Comparison of ENCODE assay signal across 1 cellular context in genomic region chr19:9435279-9436268, GRCh38.
A peak's percentile ranks its signal among the peaks of the same experiment; 100 is the strongest.
TF ChIP-seq lines count a peak whose summit lies in the region.

Gene ZNF266, minus strand, starts transcription at chr19:9435573. Its CDS starts 15,484 bp downstream, at chr19:9420089.

TF ChIP-seq in K562, 482 proteins besides CTCF, POLR2A, EP300 and RAD21 (continued from another document and continues in another):
- peak; percentile 33; the same call in 1 of the 2 replicates for TF ChIP-seq BHLHE40 (IDR thresholded peaks at IDR 0.05; ENCODE audit: low read length)
- TF ChIP-seq SOX6 (IDR thresholded peaks at IDR 0.05) = 0 out of 2 replicates have a peak, but pooled peaks have one; percentile 23
- TF ChIP-seq JUN (IDR thresholded peaks at IDR 0.05; ENCODE audit: borderline replicate concordance, low read depth, low read length) = peak; percentile 70
- TF ChIP-seq JUN (CRISPR knock-in tag; IDR thresholded peaks at IDR 0.05; ENCODE audit: borderline replicate concordance) = no peak
- 0 out of 2 replicates have a peak, but pooled peaks have one; percentile 11 for TF ChIP-seq ZBTB33 (CRISPR knock-in tag; IDR thresholded peaks at IDR 0.05)
- TF ChIP-seq MAFF (IDR thresholded peaks at IDR 0.05; ENCODE audit: low read length) = no peak
- TF ChIP-seq MAZ (CRISPR knock-in tag; conservative IDR thresholded peaks at IDR 0.05 in 1 of 2, IDR thresholded peaks at IDR 0.05 in 1 of 2) = peak; percentile 24 to 34; a peak in 1 of 4 replicates
- TF ChIP-seq ZNF316 (IDR thresholded peaks at IDR 0.05) = no peak
- 0 out of 2 replicates have a peak, but pooled peaks have one; percentile 23 for TF ChIP-seq ZNF644 (tag; IDR thresholded peaks at IDR 0.05; ENCODE audit: low read depth)
- TF ChIP-seq ELF2 (CRISPR knock-in tag; IDR thresholded peaks at IDR 0.05) = peak; percentile 86
- no peak for TF ChIP-seq TAF15 (IDR thresholded peaks at IDR 0.05; ENCODE audit: low read depth, low read length)
- TF ChIP-seq NRF1 (conservative IDR thresholded peaks at IDR 0.05 in 1 of 2, IDR thresholded peaks at IDR 0.05 in 1 of 2) = peak; percentile 32 to 52; a peak in 2 of 4 replicates
- TF ChIP-seq POLR2B (IDR thresholded peaks at IDR 0.05; ENCODE audit: low read depth, partially characterized antibody) = peak; percentile 71
- TF ChIP-seq CREB3 (tag; conservative IDR thresholded peaks at IDR 0.05; ENCODE audit: low read depth) = no peak
- TF ChIP-seq PBX2 (CRISPR knock-in tag; IDR thresholded peaks at IDR 0.05; ENCODE audit: low read depth) = no peak
- TF ChIP-seq PBX2 (tag; conservative IDR thresholded peaks at IDR 0.05; ENCODE audit: low read depth) = no peak
- TF ChIP-seq MAX (CRISPR knock-in tag; IDR thresholded peaks at IDR 0.05) = peak; percentile 66
- no peak for TF ChIP-seq ID3 (CRISPR knock-in tag; IDR thresholded peaks at IDR 0.05)
- TF ChIP-seq ID3 (tag; IDR thresholded peaks at IDR 0.05) = 0 out of 2 replicates have a peak, but pooled peaks have one; percentile 42
- TF ChIP-seq EP400 (IDR thresholded peaks at IDR 0.05) = peak; percentile 68; the same call in 1 of the 2 replicates
- peak; percentile 67 for TF ChIP-seq POLR2AphosphoS5 (IDR thresholded peaks at IDR 0.05; ENCODE audit: control insufficient read depth, insufficient read depth, low read depth, low read length)
- peak; percentile 96 for TF ChIP-seq GABPB1 (CRISPR knock-in tag; IDR thresholded peaks at IDR 0.05)
- no peak for TF ChIP-seq ZBTB1 (CRISPR knock-in tag; IDR thresholded peaks at IDR 0.05; ENCODE audit: borderline replicate concordance, low read depth)
- peak; percentile 57 for TF ChIP-seq CTCFL (IDR thresholded peaks at IDR 0.05; ENCODE audit: borderline replicate concordance, insufficient read depth, low read depth, low read length, poor library complexity, severe bottlenecking)
- peak; percentile 79 for TF ChIP-seq L3MBTL2 (IDR thresholded peaks at IDR 0.05)
- TF ChIP-seq POLR2G (IDR thresholded peaks at IDR 0.05; ENCODE audit: low read depth, low read length) = peak; percentile 94
- no peak for TF ChIP-seq MCM3 (IDR thresholded peaks at IDR 0.05)
- peak; percentile 87 for TF ChIP-seq KHSRP (IDR thresholded peaks at IDR 0.05)
- no peak for TF ChIP-seq KAT8 (IDR thresholded peaks at IDR 0.05; ENCODE audit: low read depth)
- TF ChIP-seq SMAD1 (IDR thresholded peaks at IDR 0.05; ENCODE audit: low read depth, low read length, partially characterized antibody) = peak; percentile 26
- peak; percentile 97 for TF ChIP-seq GABPA (tag; conservative IDR thresholded peaks at IDR 0.05; ENCODE audit: low read depth)
- 0 out of 4 replicates have a peak, but pooled peaks of 1 of the 2 experiments have one; percentile 22 for TF ChIP-seq UBTF (IDR thresholded peaks at IDR 0.05; ENCODE audit: borderline replicate concordance in 1 of 2, low read depth in 2 of 2, low read length in 2 of 2)
- no peak for TF ChIP-seq ZNF740 (CRISPR knock-in tag; IDR thresholded peaks at IDR 0.05)
- TF ChIP-seq ZNF740 (tag; IDR thresholded peaks at IDR 0.05) = no peak
- TF ChIP-seq STAG1 (CRISPR knock-in tag; IDR thresholded peaks at IDR 0.05; ENCODE audit: borderline replicate concordance) = 0 out of 2 replicates have a peak, but pooled peaks have one; percentile 19
- TF ChIP-seq EHMT2 (IDR thresholded peaks at IDR 0.05) = peak; percentile 44; the same call in 1 of the 2 replicates
- TF ChIP-seq HMGN3 (IDR thresholded peaks at IDR 0.05; ENCODE audit: borderline replicate concordance, extremely low read depth, insufficient read length, low read depth, low read length) = peak; percentile 55
- TF ChIP-seq NBN (IDR thresholded peaks at IDR 0.05; ENCODE audit: low read depth) = peak; percentile 96
- 0 out of 2 replicates have a peak, but pooled peaks have one; percentile 31 for TF ChIP-seq KAT7 (CRISPR knock-in tag; IDR thresholded peaks at IDR 0.05; ENCODE audit: borderline replicate concordance)
- TF ChIP-seq NR2C2 (CRISPR knock-in tag; IDR thresholded peaks at IDR 0.05) = no peak
- TF ChIP-seq NR2C2 (tag; IDR thresholded peaks at IDR 0.05) = peak; percentile 49; the same call in 1 of the 2 replicates
- TF ChIP-seq TRIM24 (IDR thresholded peaks at IDR 0.05) = 0 out of 4 replicates have a peak, but pooled peaks of 1 of the 2 experiments have one; percentile 30
- TF ChIP-seq ELF1 (tag; IDR thresholded peaks at IDR 0.05) = peak; percentile 80
- no peak for TF ChIP-seq ZNF551 (CRISPR knock-in tag; IDR thresholded peaks at IDR 0.05)
- TF ChIP-seq TAF1 (IDR thresholded peaks at IDR 0.05; ENCODE audit: control insufficient read depth, extremely low read depth, insufficient read depth, low read length, severe bottlenecking) = peak; percentile 77
- TF ChIP-seq CBX5 (IDR thresholded peaks at IDR 0.05; ENCODE audit: borderline replicate concordance, low read depth) = no peak
- peak in 1 of 2 experiments; percentile 71; a peak in 1 of 4 replicates for TF ChIP-seq HDAC1 (IDR thresholded peaks at IDR 0.05)
- no peak for TF ChIP-seq RBM14 (IDR thresholded peaks at IDR 0.05; ENCODE audit: borderline replicate concordance, insufficient read depth, low read depth, low read length)
- TF ChIP-seq TRIM25 (IDR thresholded peaks at IDR 0.05; ENCODE audit: borderline replicate concordance) = no peak
- TF ChIP-seq CXXC5 (CRISPR knock-in tag; IDR thresholded peaks at IDR 0.05) = peak; percentile 86
- 0 out of 2 replicates have a peak, but pooled peaks have one; percentile 74 for TF ChIP-seq NKRF (IDR thresholded peaks at IDR 0.05; ENCODE audit: borderline replicate concordance)
- TF ChIP-seq ZSCAN32 (CRISPR knock-in tag; IDR thresholded peaks at IDR 0.05) = peak; percentile 27; the same call in 1 of the 2 replicates
- TF ChIP-seq E2F3 (CRISPR knock-in tag; IDR thresholded peaks at IDR 0.05) = peak; percentile 11; the same call in 1 of the 2 replicates
- no peak for TF ChIP-seq ESRRB (CRISPR knock-in tag; IDR thresholded peaks at IDR 0.05; ENCODE audit: borderline replicate concordance)
